Comparison of ENCODE assay signal across 9 cellular contexts in genomic region chr6:5950448-5950847, GRCh38. TPM values are rescaled to one million over a fixed set of nuclear protein-coding genes. Genes with fewer than 3 reads are reported as not detected.
DNase-seq lines count a peak whose midpoint lies in the region; ATAC-seq and TF ChIP-seq lines count a peak whose summit lies in the region.
"Had no signal": no experiment of that assay in that cellular context is flagged by ENCODE, and none has a peak within 500 bp of the region (broad histone marks: within the 10 kb centered on the region; RNA-seq: fewer than 3 reads in every experiment).

No MANE protein-coding gene starts in this region.

- H3K4me3 Mint-ChIP-seq in activated naive CD8-positive, alpha-beta T cell treated with anti-CD3 and anti-CD28 coated beads, Interleukin-2, amount 10 ng/mL, durations not matched to agents 7 days and 5 days: no peak overlapping the region
- no peak overlapping the region for H3K4me3 Mint-ChIP-seq in osteocyte (ENCODE audit: unreplicated experiment)
- H3K4me3 Mint-ChIP-seq: nephron had no signal

- peak; percentile 24 for TF ChIP-seq CTCF in osteocyte (IDR thresholded peaks at IDR 0.05)

- ATAC-seq in activated naive CD8-positive, alpha-beta T cell treated with anti-CD3 and anti-CD28 coated beads, Interleukin-2, amount 10 ng/mL, durations not matched to agents 7 days and 5 days (ENCODE audit: low read depth): peak; percentile 74
- ATAC-seq in HG03175 (IDR thresholded peaks at IDR 0.05; ENCODE audit: unreplicated experiment) (no peak), GM21526 (IDR thresholded peaks at IDR 0.05; ENCODE audit: low FRiP score, unreplicated experiment) (no peak)

- POLR2A ChIA-PET in activated naive CD8-positive, alpha-beta T cell treated with anti-CD3 and anti-CD28 coated beads, Interleukin-2, amount 10 ng/mL, durations not matched to agents 7 days and 5 days (lab: Charles Lee): no interaction called here

- no peaks in the 10 kb centered on the region for H3K4me1 Mint-ChIP-seq in activated naive CD8-positive, alpha-beta T cell treated with anti-CD3 and anti-CD28 coated beads, Interleukin-2, amount 10 ng/mL, durations not matched to agents 7 days and 5 days
- H3K4me1 Mint-ChIP-seq in osteocyte (ENCODE audit: unreplicated experiment): no peaks in the 10 kb centered on the region
- H3K4me1 Mint-ChIP-seq: nephron had no signal

- H3K36me3 Mint-ChIP-seq in activated naive CD8-positive, alpha-beta T cell treated with anti-CD3 and anti-CD28 coated beads, Interleukin-2, amount 10 ng/mL, durations not matched to agents 7 days and 5 days: peaks cover 4% of the 10 kb centered on the region
- H3K36me3 Mint-ChIP-seq in osteocyte (ENCODE audit: unreplicated experiment): no peaks in the 10 kb centered on the region

- peaks cover 3% of the 10 kb centered on the region for H3K9me3 Mint-ChIP-seq in activated naive CD8-positive, alpha-beta T cell treated with anti-CD3 and anti-CD28 coated beads, Interleukin-2, amount 10 ng/mL, durations not matched to agents 7 days and 5 days
- H3K9me3 Mint-ChIP-seq in osteocyte (ENCODE audit: unreplicated experiment): no peaks in the 10 kb centered on the region

- H3K27me3 Mint-ChIP-seq in activated naive CD8-positive, alpha-beta T cell treated with anti-CD3 and anti-CD28 coated beads, Interleukin-2, amount 10 ng/mL, durations not matched to agents 7 days and 5 days: peaks cover 42% of the 10 kb centered on the region
- H3K27me3 Mint-ChIP-seq in osteocyte (ENCODE audit: unreplicated experiment): peaks cover 13% of the 10 kb centered on the region

- DNase-seq in EL (peak; percentile 36), HuH-7 (ENCODE audit: low spot score) (peak; percentile 18), osteocyte (ENCODE audit: extremely low spot score, unreplicated experiment) (no peak), NCI-H1436 treated with DMSO at 0.1 percent for 48 hours (lab: John Stamatoyannopoulos, UW) (no peak), NCI-H128 (lab: John Stamatoyannopoulos, UW; ENCODE audit: unreplicated experiment) (no peak)
- peak; percentile 51 for DNase-seq in activated naive CD8-positive, alpha-beta T cell treated with anti-CD3 and anti-CD28 coated beads, Interleukin-2, amount 10 ng/mL, durations not matched to agents 7 days and 5 days

- no peak overlapping the region for H3K27ac Mint-ChIP-seq in activated naive CD8-positive, alpha-beta T cell treated with anti-CD3 and anti-CD28 coated beads, Interleukin-2, amount 10 ng/mL, durations not matched to agents 7 days and 5 days
- no peak overlapping the region for H3K27ac Mint-ChIP-seq in osteocyte (ENCODE audit: unreplicated experiment)
- H3K27ac Mint-ChIP-seq: nephron had no signal

RNA-seq across cellular contexts. Expression of gene NRN1, which starts 56.3 kb away (rescaled TPM):
- total RNA-seq in activated naive CD8-positive, alpha-beta T cell treated with anti-CD3 and anti-CD28 coated beads, Interleukin-2, amount 10 ng/mL, durations not matched to agents 7 days and 5 days: 10 to 100 TPM; 49.8 to 54.8 TPM
- total RNA-seq in osteocyte: 0.21 TPM in 1 of 2 replicates, not detected in the other

Comparison
In these comparisons a context has a peak if more than half of its experiments do, and no peak if none do; other contexts are left out.
1. DNase-seq: peak in EL (single experiment), HuH-7 (single experiment) and activated naive CD8-positive, alpha-beta T cell treated with anti-CD3 and anti-CD28 coated beads, Interleukin-2, amount 10 ng/mL, durations not matched to agents 7 days and 5 days (single experiment); none in osteocyte (single experiment), NCI-H1436 treated with DMSO at 0.1 percent for 48 hours (single experiment) and NCI-H128 (single experiment).
2. RNA of gene NRN1, which starts 56.3 kb away (total RNA-seq): 49.8 to 54.8 TPM in activated naive CD8-positive, alpha-beta T cell treated with anti-CD3 and anti-CD28 coated beads, Interleukin-2, amount 10 ng/mL, durations not matched to agents 7 days and 5 days; 0.21 TPM in osteocyte; every median in the first group is over 10 times any median in the second.